In the genomic region with DNA sequence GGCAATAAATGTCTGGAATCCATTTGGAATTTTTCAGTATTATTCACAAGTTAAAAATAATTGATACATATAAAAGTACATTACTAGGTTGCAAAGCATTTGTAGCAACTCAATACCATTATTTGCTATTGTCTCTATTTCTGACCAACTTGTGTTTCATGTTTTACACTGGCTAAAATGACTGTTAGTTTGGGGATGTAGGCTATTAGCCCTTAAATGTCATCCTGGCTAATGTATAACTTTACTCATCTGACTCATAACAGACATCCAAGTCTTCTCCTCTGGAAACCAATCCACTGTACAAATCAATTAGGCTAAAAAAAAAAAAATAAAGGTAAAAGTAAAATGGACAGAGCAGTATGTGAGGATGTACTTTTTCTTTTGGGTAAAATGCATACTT, we compare ENCODE assay signal across 12 cellular contexts. TPM values are rescaled to one million over a fixed set of nuclear protein-coding genes. Genes with fewer than 3 reads are reported as not detected.
DNase-seq lines count a peak whose midpoint lies in the region; ATAC-seq and TF ChIP-seq lines count a peak whose summit lies in the region.
"Had no signal": no experiment of that assay in that cellular context is flagged by ENCODE, and none has a peak within 500 bp of the region (broad histone marks: within the 10 kb centered on the region; RNA-seq: fewer than 3 reads in every experiment).

No MANE protein-coding gene starts in this region.

- DNase-seq in DMS53 (lab: John Stamatoyannopoulos, UW) (peak; percentile 67), Right ventricle myocardium superior (no peak), breast epithelium (ENCODE audit: low spot score in 2 of 2) (no peak), H4 (ENCODE audit: low spot score) (no peak), amniotic stem cell (lab: John Stamatoyannopoulos, UW) (no peak)
- DNase-seq: activated CD8-positive, alpha-beta T cell treated with anti-CD3 and anti-CD28 coated beads for 36 hours; anterior cingulate cortex; NCI-H2171 treated with DMSO at 0.1 percent for 48 hours had no signal

- peak overlapping the region; percentile 62 for H3K4me3 ChIP-seq in endocrine pancreas (ENCODE audit: control insufficient read depth, insufficient read depth, low read length)
- H3K4me3 ChIP-seq in breast epithelium: no peak overlapping the region
- H3K4me3 ChIP-seq: GM23338 had no signal

- H3K36me3 ChIP-seq in endocrine pancreas (ENCODE audit: control insufficient read depth, insufficient read depth, low read length) (no peaks in the 10 kb centered on the region), breast epithelium (no peaks in the 10 kb centered on the region)

- no peak for TF ChIP-seq CTCF in breast epithelium (IDR thresholded peaks at IDR 0.05)

- peaks cover 63% of the 10 kb centered on the region for H3K4me1 ChIP-seq in endocrine pancreas (ENCODE audit: control insufficient read depth, insufficient read depth, low read length)
- no peaks in the 10 kb centered on the region for H3K4me1 ChIP-seq in breast epithelium

- H3K27ac ChIP-seq in breast epithelium: no peak overlapping the region

- no peak for TF ChIP-seq POLR2A in breast epithelium (IDR thresholded peaks at IDR 0.05)

- H3K9me3 ChIP-seq in endocrine pancreas (ENCODE audit: control insufficient read depth, low read length): no peaks in the 10 kb centered on the region
- no peaks in the 10 kb centered on the region for H3K9me3 ChIP-seq in breast epithelium

- no peaks in the 10 kb centered on the region for H3K27me3 ChIP-seq in endocrine pancreas (ENCODE audit: control insufficient read depth, insufficient read depth, low read length)
- no peaks in the 10 kb centered on the region for H3K27me3 ChIP-seq in breast epithelium

- no peak overlapping the region for H3K9ac ChIP-seq in endocrine pancreas (ENCODE audit: control insufficient read depth, insufficient read depth, low read length)

- peak; percentile 56 for ATAC-seq in GM21529 (IDR thresholded peaks at IDR 0.05; ENCODE audit: unreplicated experiment)
- peak; percentile 55 for ATAC-seq in HG03280 (IDR thresholded peaks at IDR 0.05; ENCODE audit: unreplicated experiment)
- no peak for ATAC-seq in Right ventricle myocardium superior (ENCODE audit: poor library complexity)

- intact Hi-C loops in Right ventricle myocardium superior (cut with DNase I) (no loop called here), breast epithelium (cut with DNase I; ENCODE audit: low total_unique reads) (no loop called here)

RNA-seq across cellular contexts. Expression of a gene that starts 20.7 kb away (rescaled TPM):
- total RNA-seq in Right ventricle myocardium superior (18.2 TPM), breast epithelium (10 to 100 TPM; 22.0 to 30.3 (median 27.2) TPM)
- 9.0 and 10.1 TPM in 2 replicates for total RNA-seq in H4 (2014; rRNA removed; shearing (Covaris generic))
